13 cellular contexts compared by ENCODE assay signal in genomic region chr20:13567663-13568062, GRCh38.
DNase-seq lines count a peak whose midpoint lies in the region; ATAC-seq, FAIRE-seq and TF ChIP-seq lines count a peak whose summit lies in the region.
"Had no signal": no experiment of that assay in that cellular context is flagged by ENCODE, and none has a peak within 500 bp of the region (broad histone marks: within the 10 kb centered on the region; RNA-seq: fewer than 3 reads in every experiment).

No MANE protein-coding gene starts in this region.

- no peak for TF ChIP-seq POLR2A in A549 (IDR thresholded peaks at IDR 0.05; ENCODE audit: low read length)

- H2AFZ ChIP-seq in DND-41 (ENCODE audit: low read depth, low read length) = no peak overlapping the region

- H3K9me3 ChIP-seq in A549 (no peaks in the 10 kb centered on the region), DND-41 (ENCODE audit: insufficient read depth, low read length, severe bottlenecking) (no peaks in the 10 kb centered on the region), BE2C (no peaks in the 10 kb centered on the region)
- H3K9me3 ChIP-seq: BLaER1 had no signal

- ATAC-seq in A549 = no peak
- no peak for ATAC-seq in DND-41 (ENCODE audit: insufficient read depth, low read depth)
- ATAC-seq: GM12878 had no signal

- POLR2A ChIA-PET in A549 (lab: Yijun Ruan, JAX) = no interaction called here

- CTCF ChIA-PET in A549 (lab: Yijun Ruan, JAX) = interaction anchor here (2.2 kb wide), 1 partner anchor 21 kb away, joined by 8 read pairs; no protein-coding TSS in a partner anchor

- H3K36me3 ChIP-seq in DND-41 (ENCODE audit: insufficient read depth, low read length) (peaks cover 87% of the 10 kb centered on the region), BE2C (peaks cover 4% of the 10 kb centered on the region; the same call in 1 of the 2 replicates)

- 89% methylated on average over 3 of the region's 3 CpGs for WGBS in A549 (ENCODE audit: missing lambda C conversion rate)

- no peak for TF ChIP-seq EP300 in A549 (IDR thresholded peaks at IDR 0.05)

- H3K4me3 ChIP-seq in A549 (no peak overlapping the region), DND-41 (ENCODE audit: low read depth in 1 of 2, low read length in 2 of 2) (no peak overlapping the region), BE2C (ENCODE audit: low read depth, low read length) (no peak overlapping the region)
- H3K4me3 ChIP-seq: BLaER1, GM12878 had no signal

- no peaks in the 10 kb centered on the region for H3K4me1 ChIP-seq in A549
- no peaks in the 10 kb centered on the region; the same call in 1 of the 2 replicates for H3K4me1 ChIP-seq in DND-41 (ENCODE audit: insufficient read depth, low read length)
- no peaks in the 10 kb centered on the region for H3K4me1 ChIP-seq in BE2C
- H3K4me1 ChIP-seq: BLaER1 had no signal

- H3K4me2 ChIP-seq in A549 (no peak overlapping the region), DND-41 (ENCODE audit: insufficient read depth, low read length) (no peak overlapping the region)
- H3K4me2 ChIP-seq: BLaER1 had no signal

- H3K9ac ChIP-seq in DND-41 (ENCODE audit: low read depth, low read length) = no peak overlapping the region
- H3K9ac ChIP-seq: BLaER1 had no signal

- no peaks in the 10 kb centered on the region for H4K20me1 ChIP-seq in DND-41 (ENCODE audit: insufficient read depth, low read length)
- H4K20me1 ChIP-seq: BLaER1 had no signal

- no peak for TF ChIP-seq CTCF in A549 (IDR thresholded peaks at IDR 0.05)
- TF ChIP-seq CTCF in DND-41 (IDR thresholded peaks at IDR 0.05; ENCODE audit: borderline replicate concordance, extremely low read depth, low read length, poor library complexity, severe bottlenecking) = no peak
- TF ChIP-seq CTCF in D721Med (IDR thresholded peaks at IDR 0.05; ENCODE audit: insufficient read depth, missing control alignments) = no peak
- no peak for TF ChIP-seq CTCF in BE2C (IDR thresholded peaks at IDR 0.05; ENCODE audit: low read depth, low read length)

- no peaks in the 10 kb centered on the region for H3K27me3 ChIP-seq in DND-41 (ENCODE audit: insufficient read depth, low read length, poor library complexity)
- no peaks in the 10 kb centered on the region for H3K27me3 ChIP-seq in BE2C
- H3K27me3 ChIP-seq: BLaER1 had no signal

- peaks cover 97% of the 10 kb centered on the region for H3K79me2 ChIP-seq in DND-41 (ENCODE audit: insufficient read depth, low read length)

- no peak for TF ChIP-seq RAD21 in A549 (conservative IDR thresholded peaks at IDR 0.05 in 1 of 2, IDR thresholded peaks at IDR 0.05 in 1 of 2)

- DNase-seq in A549 (ENCODE audit: low read depth in 1 of 2, low spot score in 1 of 2) (no peak), DND-41 (no peak), SK-N-DZ (ENCODE audit: low spot score) (peak; percentile 43), fibroblast of peridontal ligament (ENCODE audit: extremely low read depth) (peak; percentile 2), D721Med (ENCODE audit: insufficient read length, low spot score) (no peak), BE2C (no peak)
- no peak for DNase-seq in activated naive CD4-positive, alpha-beta T cell treated with anti-CD3 and anti-CD28 coated beads, Interleukin-2, amount 50 U/mL, for 16 hours
- DNase-seq: H9, NCI-H1436 treated with DMSO at 0.1 percent for 48 hours, NCI-H2081, NCI-H748 treated with DMSO at 0.1 percent for 48 hours had no signal

- H3K27ac ChIP-seq in A549 = no peak overlapping the region
- peak overlapping the region; percentile 60 for H3K27ac ChIP-seq in DND-41 (ENCODE audit: low read length)
- H3K27ac ChIP-seq: BLaER1 had no signal

- FAIRE-seq in A549 (lab: Jason Lieb, UNC) (peak; percentile 73), D721Med (lab: Jason Lieb, UNC) (no peak)
- FAIRE-seq: GM12878 had no signal

TF ChIP-seq in A549, 52 proteins besides CTCF, POLR2A, EP300 and RAD21:
- TF ChIP-seq ZC3H11A (IDR thresholded peaks at IDR 0.05) = no peak
- TF ChIP-seq ZSCAN20 (CRISPR knock-in tag; IDR thresholded peaks at IDR 0.05) = no peak

Comparison
In these comparisons a context has a peak if more than half of its experiments do, and no peak if none do; other contexts are left out.
1. DNase-seq: peak in SK-N-DZ (single experiment) and fibroblast of peridontal ligament (single experiment); none in A549 (0 of 2), DND-41 (single experiment), activated naive CD4-positive, alpha-beta T cell treated with anti-CD3 and anti-CD28 coated beads, Interleukin-2, amount 50 U/mL, for 16 hours (single experiment), D721Med (single experiment) and BE2C (single experiment).